In the genomic region with DNA sequence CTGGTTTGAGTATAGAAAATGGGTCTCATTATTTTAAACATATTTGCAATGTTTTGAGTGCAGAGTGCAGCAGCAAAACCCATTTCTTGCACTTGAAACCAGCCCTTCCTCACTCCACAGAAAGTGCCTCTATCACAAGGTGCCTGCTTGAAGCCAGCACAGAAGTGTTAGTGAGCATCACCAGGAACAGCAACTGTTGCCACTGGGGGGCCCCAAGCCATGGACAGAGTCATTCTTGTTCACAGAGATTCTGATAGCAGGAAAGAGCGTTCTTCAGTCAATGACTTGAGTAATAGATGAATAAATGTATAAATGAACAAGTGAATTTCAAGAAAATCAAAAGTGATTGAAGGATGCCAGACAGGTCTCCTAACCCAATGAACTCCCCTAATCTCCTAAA, we compare ENCODE assay signal across 18 cellular contexts. TPM values are rescaled to one million over a fixed set of nuclear protein-coding genes. Genes with fewer than 3 reads are reported as not detected.
DNase-seq lines count a peak whose midpoint lies in the region; ATAC-seq and TF ChIP-seq lines count a peak whose summit lies in the region.
"Had no signal": no experiment of that assay in that cellular context is flagged by ENCODE, and none has a peak within 500 bp of the region (broad histone marks: within the 10 kb centered on the region; RNA-seq: fewer than 3 reads in every experiment).

No MANE protein-coding gene starts in this region.

- H4K20me1 ChIP-seq in H9 (ENCODE audit: control insufficient read depth, insufficient read depth, insufficient read length): no peaks in the 10 kb centered on the region
- no peaks in the 10 kb centered on the region for H4K20me1 ChIP-seq in GM23248 (ENCODE audit: insufficient read depth)
- H4K20me1 ChIP-seq: BLaER1 treated with 17β-estradiol and CSF1 and Interleukin-3, amounts not matched to agents 10 nM and 100 nM had no signal

- no peaks in the 10 kb centered on the region for H3F3A ChIP-seq in GM23248 (ENCODE audit: insufficient read depth)

- H3K9me3 ChIP-seq in H9 (ENCODE audit: control insufficient read depth, low read depth, low read length) (no peaks in the 10 kb centered on the region), breast epithelium (no peaks in the 10 kb centered on the region), heart right ventricle (no peaks in the 10 kb centered on the region), GM23248 (ENCODE audit: low read depth) (no peaks in the 10 kb centered on the region)
- H3K9me3 ChIP-seq: SJSA1 had no signal

- H3K27me3 Mint-ChIP-seq in H9 (ENCODE audit: low read depth): no peaks in the 10 kb centered on the region

- H4K8ac ChIP-seq in H9 (replicated peaks; ENCODE audit: insufficient read length, low read depth, low read length): no peak overlapping the region

- H3K27ac Mint-ChIP-seq in H9: no peak overlapping the region

- H2BK15ac ChIP-seq in H9 (ENCODE audit: low read depth, low read length): no peak overlapping the region

- in situ Hi-C loops in GM23248 (cut with MboI): no loop called here

- DNase-seq in H9: peak; percentile 36
- peak; percentile 4 for DNase-seq in RPMI7951 (ENCODE audit: low read depth)
- no peak for DNase-seq in epithelial cell of proximal tubule (ENCODE audit: low read depth)
- no peak for DNase-seq in breast epithelium (ENCODE audit: low spot score in 2 of 2)
- DNase-seq in heart right ventricle: no peak
- no peak for DNase-seq in GM23248
- DNase-seq: NCI-H1417 treated with DMSO at 0.1 percent for 48 hours; NCI-H2029; NCI-H2171; NCI-H446; NCI-H69; NK-92 treated with Interleukin-12 subunit alpha and Interleukin-12 subunit beta, amount 100 ng/mL, for 24 hours; SW 1271 had no signal

- no peak overlapping the region for H2BK5ac ChIP-seq in H9 (ENCODE audit: insufficient read length, low read length)

- no peaks in the 10 kb centered on the region for H3K4me1 ChIP-seq in H9 (ENCODE audit: insufficient read depth, low read length)
- no peaks in the 10 kb centered on the region for H3K4me1 ChIP-seq in breast epithelium
- no peaks in the 10 kb centered on the region for H3K4me1 ChIP-seq in heart right ventricle
- no peaks in the 10 kb centered on the region for H3K4me1 ChIP-seq in GM23248 (ENCODE audit: insufficient read depth)
- H3K4me1 ChIP-seq: BLaER1 treated with 17β-estradiol and CSF1 and Interleukin-3, amounts not matched to agents 10 nM and 100 nM; SJSA1 had no signal

- H3K18ac ChIP-seq in H9 (ENCODE audit: insufficient read length, low read depth, low read length): no peak overlapping the region

- no peaks in the 10 kb centered on the region for H3K9me2 ChIP-seq in GM23248 (ENCODE audit: insufficient read depth)

- no peak overlapping the region for H4K91ac ChIP-seq in H9 (ENCODE audit: insufficient read length, low read depth, low read length)

- no peaks in the 10 kb centered on the region for H3K9me3 Mint-ChIP-seq in H9
- H3K9me3 Mint-ChIP-seq: IgD-negative memory B cell had no signal

- no peak overlapping the region for H3K4me3 Mint-ChIP-seq in H9
- H3K4me3 Mint-ChIP-seq: IgD-negative memory B cell had no signal

- H3K36me3 ChIP-seq in breast epithelium (no peaks in the 10 kb centered on the region), heart right ventricle (no peaks in the 10 kb centered on the region), GM23248 (ENCODE audit: low read depth) (no peaks in the 10 kb centered on the region)
- H3K36me3 ChIP-seq: BLaER1 treated with 17β-estradiol and CSF1 and Interleukin-3, amounts not matched to agents 10 nM and 100 nM; SJSA1 had no signal

- H3K4me1 Mint-ChIP-seq in H9: peaks cover 2 to 5% of the 10 kb centered on the region in 2 experiments; a peak in 3 of 4 replicates
- H3K4me1 Mint-ChIP-seq: IgD-negative memory B cell had no signal

- no peak overlapping the region for H3K4me2 ChIP-seq in H9 (ENCODE audit: insufficient read depth, insufficient read length, low read length)
- no peak overlapping the region for H3K4me2 ChIP-seq in GM23248 (ENCODE audit: unreplicated experiment)
- H3K4me2 ChIP-seq: BLaER1 treated with 17β-estradiol and CSF1 and Interleukin-3, amounts not matched to agents 10 nM and 100 nM had no signal

- no peak for ATAC-seq in GM18867 (IDR thresholded peaks at IDR 0.05; ENCODE audit: unreplicated experiment)
- ATAC-seq in heart right ventricle: no peak

- H2AFZ ChIP-seq in H9 (ENCODE audit: low read length): no peak overlapping the region
- no peak overlapping the region for H2AFZ ChIP-seq in GM23248

- no peak overlapping the region for H2BK12ac ChIP-seq in H9 (ENCODE audit: insufficient read length, low read depth, low read length)

- H4K5ac ChIP-seq in H9 (ENCODE audit: insufficient read length, low read depth, low read length): no peak overlapping the region

- H3K27me3 ChIP-seq in H9 (ENCODE audit: insufficient read depth, low read length) (no peaks in the 10 kb centered on the region), breast epithelium (no peaks in the 10 kb centered on the region), heart right ventricle (peaks cover 0 to 5% (median 0%) of the 10 kb centered on the region in 7 donors), GM23248 (replicated peaks; ENCODE audit: insufficient read depth) (no peaks in the 10 kb centered on the region)
- H3K27me3 ChIP-seq: BLaER1 treated with 17β-estradiol and CSF1 and Interleukin-3, amounts not matched to agents 10 nM and 100 nM; SJSA1 had no signal

- H3K9ac ChIP-seq in H9 (ENCODE audit: extremely low read depth, insufficient read length, low read length): no peak overlapping the region
- H3K9ac ChIP-seq in GM23248: no peak overlapping the region
- H3K9ac ChIP-seq: BLaER1 treated with 17β-estradiol and CSF1 and Interleukin-3, amounts not matched to agents 10 nM and 100 nM had no signal

- H3K27ac ChIP-seq in C4-2B: no peak overlapping the region
- H3K27ac ChIP-seq in H9 (ENCODE audit: insufficient read length, low read depth, low read length): no peak overlapping the region
- H3K27ac ChIP-seq in breast epithelium: no peak overlapping the region
- no peak overlapping the region for H3K27ac ChIP-seq in heart right ventricle
- H3K27ac ChIP-seq in GM23248: no peak overlapping the region
- H3K27ac ChIP-seq: BLaER1 treated with 17β-estradiol and CSF1 and Interleukin-3, amounts not matched to agents 10 nM and 100 nM; SJSA1 had no signal

- no peak overlapping the region for H3K56ac ChIP-seq in H9 (ENCODE audit: insufficient read length, low read depth, low read length)

- intact Hi-C loops in breast epithelium (cut with DNase I; ENCODE audit: low total_unique reads) (no loop called here), heart right ventricle (cut with DNase I) (no loop called here)

- no peak overlapping the region for H3K14ac ChIP-seq in H9 (ENCODE audit: insufficient read depth, low read length)

- H2AK5ac ChIP-seq in H9 (ENCODE audit: insufficient read length, low read length): no peak overlapping the region

- H3K23ac ChIP-seq in H9 (ENCODE audit: insufficient read length, low read depth, low read length): no peak overlapping the region

- WGBS in H9 (ENCODE audit: extremely low coverage, insufficient read length, low lambda C conversion rate): no CpG with 5 or more reads among the region's 1 CpG
- 49 to 57% methylated on average over 1 of the region's 1 CpG for WGBS in heart right ventricle, 2 donors
- WGBS in GM23248 (ENCODE audit: low coverage in 1 of 2, low lambda C conversion rate in 2 of 2, missing lambda C conversion rate in 2 of 2), 2 experiments: 47 to 55% methylated on average over 1 of the region's 1 CpG

- H3K4me3 ChIP-seq in epithelial cell of proximal tubule (ENCODE audit: low read depth, low read length) (no peak overlapping the region), breast epithelium (no peak overlapping the region), heart right ventricle (no peak overlapping the region), GM23248 (no peak overlapping the region)
- H3K4me3 ChIP-seq: BLaER1 treated with 17β-estradiol and CSF1 and Interleukin-3, amounts not matched to agents 10 nM and 100 nM; SJSA1 had no signal

- no peaks in the 10 kb centered on the region for H3K79me2 ChIP-seq in H9 (ENCODE audit: insufficient read depth, low read length)
- no peaks in the 10 kb centered on the region for H3K79me2 ChIP-seq in GM23248 (ENCODE audit: insufficient read depth)

- H3K23me2 ChIP-seq in H9 (ENCODE audit: insufficient read length, low read depth, low read length, poor library complexity, severe bottlenecking): no peaks in the 10 kb centered on the region

- no peak overlapping the region for H3K4ac ChIP-seq in H9 (ENCODE audit: low read depth, low read length)

- H2BK120ac ChIP-seq in H9 (ENCODE audit: low read depth, low read length, poor library complexity, severe bottlenecking): no peak overlapping the region

- no peaks in the 10 kb centered on the region for H3K36me3 Mint-ChIP-seq in H9 (ENCODE audit: insufficient read depth in 1 of 3, low read depth in 3 of 3)
- H3K36me3 Mint-ChIP-seq: IgD-negative memory B cell had no signal

- no peak for TF ChIP-seq POLR2A in breast epithelium (IDR thresholded peaks at IDR 0.05)

- no peak overlapping the region for H2BK20ac ChIP-seq in H9 (ENCODE audit: low read depth, low read length, poor library complexity, severe bottlenecking)

- H3K79me1 ChIP-seq in H9 (ENCODE audit: insufficient read depth, low read depth, low read length, poor library complexity, severe bottlenecking): no peaks in the 10 kb centered on the region

- TF ChIP-seq CTCF in C4-2B (conservative IDR thresholded peaks at IDR 0.05) (0 out of 2 replicates have a peak, but pooled peaks have one; percentile 6), H9 (conservative IDR thresholded peaks at IDR 0.05) (peak; percentile 47), epithelial cell of proximal tubule (conservative IDR thresholded peaks at IDR 0.05; ENCODE audit: low read depth, low read length) (peak; percentile 10), breast epithelium (IDR thresholded peaks at IDR 0.05) (no peak), heart right ventricle (IDR thresholded peaks at IDR 0.05) (no peak)

- H3T11ph ChIP-seq in H9 (ENCODE audit: low read length): no peak overlapping the region

RNA-seq across cellular contexts. Expression of a gene that starts 45.6 kb away (rescaled TPM):
- total RNA-seq in H9 (2021) (2.6 and 3.3 TPM in 2 replicates), epithelial cell of proximal tubule (0.07 and 1.5 TPM in 2 replicates), breast epithelium (10 to 100 TPM in 1 of 3 donors, 1 to 10 TPM in 2; 1.3 to 16.4 (median 3.3) TPM), heart right ventricle (1 to 10 TPM in 1 of 10 donors, under 1 TPM in 7, not detected in 2; 0.29 to 1.2 (median 0.51) TPM)
- total RNA-seq in RPMI7951 (2014; rRNA removed; shearing (Covaris generic)): not detected in 2 replicates
- polyA plus RNA-seq in heart right ventricle (1 to 10 TPM in 1 of 2 donors, under 1 TPM in 1; 0.17 to 1.5 TPM), GM23248 (2016; fragmentation: Nextera tagmentation; extraction: Ambion mirVana) (0.15 and 0.20 TPM in 2 replicates)
- 0.22 and 0.25 TPM in 2 replicates for total RNA-seq in GM23248 (2014; rRNA removed; shearing (Covaris generic))
- polyA plus RNA-seq: IgD-negative memory B cell had no signal

RNA-seq across cellular contexts. Expression of a gene that starts 47.7 kb away (rescaled TPM):
- total RNA-seq in H9 (2021) (37.6 and 46.2 TPM in 2 replicates), epithelial cell of proximal tubule (10.6 and 14.6 TPM in 2 replicates), breast epithelium (100 to 1,000 TPM in 2 of 3 donors, 10 to 100 TPM in 1; 93.8 to 160 (median 158) TPM), heart right ventricle (10 to 100 TPM; 39.6 to 58.4 (median 45.1) TPM)
- total RNA-seq in RPMI7951 (2014; rRNA removed; shearing (Covaris generic)): 24.6 and 28.8 TPM in 2 replicates
- polyA plus RNA-seq in heart right ventricle (10 to 100 TPM in 1 of 2 donors, 1 to 10 TPM in 1; 7.0 to 15.7 TPM), GM23248 (2016; fragmentation: Nextera tagmentation; extraction: Ambion mirVana) (38.1 and 47.4 TPM in 2 replicates)
- total RNA-seq in GM23248 (2014; rRNA removed; shearing (Covaris generic)): 20.5 and 24.0 TPM in 2 replicates

Comparison
In these comparisons a context has a peak if more than half of its experiments do, and no peak if none do; other contexts are left out.
1. CTCF ChIP-seq: peak in C4-2B (single experiment), H9 (single experiment) and epithelial cell of proximal tubule (single experiment); none in breast epithelium (0 of 3) and heart right ventricle (0 of 9).
2. DNase-seq: peak in H9 (single experiment) and RPMI7951 (single experiment); none in epithelial cell of proximal tubule (single experiment), breast epithelium (0 of 2), heart right ventricle (0 of 2) and GM23248 (single experiment).